In the genomic region with DNA sequence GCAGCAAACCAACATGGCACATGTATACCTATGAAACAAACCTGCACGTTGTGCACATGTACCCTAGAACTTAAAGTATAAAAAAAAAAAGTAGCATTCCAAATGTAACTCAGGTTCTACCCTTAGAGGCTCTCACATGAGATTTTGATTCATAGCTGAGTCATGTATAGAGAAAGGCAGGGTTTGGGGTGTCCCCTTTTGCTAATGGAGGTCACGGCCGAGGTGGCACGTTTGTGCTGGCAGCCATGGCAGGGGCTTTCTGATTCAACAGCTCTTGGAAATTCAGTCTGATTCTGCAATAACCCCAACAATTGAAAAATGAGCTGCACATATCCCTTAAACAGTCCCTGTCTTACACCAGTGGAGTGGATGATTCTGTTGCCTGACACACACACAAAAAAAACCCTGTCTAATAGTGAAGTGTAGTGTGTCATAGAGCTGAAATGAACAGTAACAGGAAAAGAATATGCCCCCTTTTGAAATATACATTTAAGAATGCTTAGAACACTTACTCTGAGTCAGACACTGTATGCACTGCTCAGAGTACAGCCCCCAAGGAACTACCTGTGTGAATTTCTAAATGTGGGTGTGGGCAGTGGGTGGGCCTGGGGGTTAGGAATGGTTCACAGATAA, we compare ENCODE assay signal across 9 cellular contexts. TPM values are rescaled to one million over a fixed set of nuclear protein-coding genes. Genes with fewer than 3 reads are reported as not detected.
DNase-seq lines count a peak whose midpoint lies in the region; ATAC-seq and TF ChIP-seq lines count a peak whose summit lies in the region.
"Had no signal": no experiment of that assay in that cellular context is flagged by ENCODE, and none has a peak within 500 bp of the region (broad histone marks: within the 10 kb centered on the region; RNA-seq: fewer than 3 reads in every experiment).

No MANE protein-coding gene starts in this region.

- CTCF ChIA-PET in activated CD4-positive, alpha-beta memory T cell treated with anti-CD3 and anti-CD28 coated beads, Interleukin-2, amount 10 ng/mL, durations not matched to agents 7 days and 5 days (lab: Charles Lee), result interaction anchor here (1.7 to 5.7 kb wide), 5 partner anchors 8 to 647 kb away, joined by 9 to 81 read pairs (median 32); no protein-coding TSS in a partner anchor

- peaks cover 34% of the 10 kb centered on the region for H3K4me1 Mint-ChIP-seq in activated CD4-positive, alpha-beta memory T cell treated with anti-CD3 and anti-CD28 coated beads, Interleukin-2, amount 10 ng/mL, durations not matched to agents 7 days and 5 days

- no peak for TF ChIP-seq POLR2A in spleen (IDR thresholded peaks at IDR 0.05)

- H3K36me3 Mint-ChIP-seq in activated CD4-positive, alpha-beta memory T cell treated with anti-CD3 and anti-CD28 coated beads, Interleukin-2, amount 10 ng/mL, durations not matched to agents 7 days and 5 days (ENCODE audit: low read depth), result peaks cover 2% of the 10 kb centered on the region

- no peaks in the 10 kb centered on the region for H3K27me3 ChIP-seq in spleen (replicated peaks in 1 of 7)

- H3K9me3 Mint-ChIP-seq in activated CD4-positive, alpha-beta memory T cell treated with anti-CD3 and anti-CD28 coated beads, Interleukin-2, amount 10 ng/mL, durations not matched to agents 7 days and 5 days, result no peaks in the 10 kb centered on the region

- ATAC-seq in GM19035 (IDR thresholded peaks at IDR 0.05; ENCODE audit: unreplicated experiment), result peak; percentile 78
- ATAC-seq in HG03039 (IDR thresholded peaks at IDR 0.05; ENCODE audit: unreplicated experiment), result peak; percentile 88

- no peak overlapping the region for H3K4me3 Mint-ChIP-seq in activated CD4-positive, alpha-beta memory T cell treated with anti-CD3 and anti-CD28 coated beads, Interleukin-2, amount 10 ng/mL, durations not matched to agents 7 days and 5 days

- DNase-seq in activated CD4-positive, alpha-beta memory T cell treated with anti-CD3 and anti-CD28 coated beads, Interleukin-2, amount 10 ng/mL, durations not matched to agents 7 days and 5 days, result peak; percentile 33
- DNase-seq in stimulated activated CD4-positive, alpha-beta T cell treated with anti-CD3 and anti-CD28 coated beads, Interleukin-4, amount 100 ng/mL, for 24 hours, result peak; percentile 63
- no peak for DNase-seq in CD1c-positive myeloid dendritic cell (ENCODE audit: extremely low spot score)
- no peak for DNase-seq in medulla oblongata (ENCODE audit: extremely low spot score)
- no peak for DNase-seq in NCI-H1105 treated with DMSO at 0.1 percent for 48 hours (lab: John Stamatoyannopoulos, UW)
- no peak for DNase-seq in spleen
- DNase-seq: NCI-H526 treated with DMSO at 0.1 percent for 48 hours had no signal

- POLR2A ChIA-PET in activated CD4-positive, alpha-beta memory T cell treated with anti-CD3 and anti-CD28 coated beads, Interleukin-2, amount 10 ng/mL, durations not matched to agents 7 days and 5 days (lab: Charles Lee), result interaction anchor here (0.6 to 3.4 kb wide), 4 partner anchors 8 to 1739 kb away, joined by 3 to 36 read pairs (median 4); no protein-coding TSS in a partner anchor

- no peak overlapping the region for H3K4me3 ChIP-seq in spleen

- no peak overlapping the region for H3K27ac ChIP-seq in spleen

- intact Hi-C loops in spleen (cut with DNase I; ENCODE audit: low total_unique reads), result loop anchor here (5.0 to 10.0 kb wide), 2 partner anchors 358 to 645 kb away; no protein-coding TSS in a partner anchor

- WGBS in spleen, 5 donors, result 62 to 71% (median 68%) methylated on average over 4 of the region's 4 CpGs

- no peaks in the 10 kb centered on the region for H3K36me3 ChIP-seq in spleen

- H3K9me3 ChIP-seq in spleen, result no peaks in the 10 kb centered on the region

- H3K4me1 ChIP-seq in spleen, result peaks cover 0 to 9% (median 0%) of the 10 kb centered on the region in 6 donors

- no peaks in the 10 kb centered on the region for H3K27me3 Mint-ChIP-seq in activated CD4-positive, alpha-beta memory T cell treated with anti-CD3 and anti-CD28 coated beads, Interleukin-2, amount 10 ng/mL, durations not matched to agents 7 days and 5 days

- no peak overlapping the region for H3K27ac Mint-ChIP-seq in activated CD4-positive, alpha-beta memory T cell treated with anti-CD3 and anti-CD28 coated beads, Interleukin-2, amount 10 ng/mL, durations not matched to agents 7 days and 5 days

- no peak for TF ChIP-seq CTCF in spleen (IDR thresholded peaks at IDR 0.05 in 8 of 11, conservative IDR thresholded peaks at IDR 0.05 in 3 of 11)

RNA-seq across cellular contexts. Expression of a gene that starts 40.4 kb away (rescaled TPM):
- total RNA-seq in activated CD4-positive, alpha-beta memory T cell treated with anti-CD3 and anti-CD28 coated beads, Interleukin-2, amount 10 ng/mL, durations not matched to agents 7 days and 5 days, result not detected
- total RNA-seq in spleen, result 10 to 100 TPM; 16.5 to 67.4 (median 32.0) TPM
- 1 to 10 TPM; 2.7 to 7.1 (median 3.2) TPM for polyA plus RNA-seq in spleen

Comparison
In these comparisons a context has a peak if more than half of its experiments do, and no peak if none do; other contexts are left out.
1. DNase-seq: peak in activated CD4-positive, alpha-beta memory T cell treated with anti-CD3 and anti-CD28 coated beads, Interleukin-2, amount 10 ng/mL, durations not matched to agents 7 days and 5 days (single experiment) and stimulated activated CD4-positive, alpha-beta T cell treated with anti-CD3 and anti-CD28 coated beads, Interleukin-4, amount 100 ng/mL, for 24 hours (single experiment); none in CD1c-positive myeloid dendritic cell (single experiment), medulla oblongata (single experiment), NCI-H1105 treated with DMSO at 0.1 percent for 48 hours (single experiment) and spleen (single experiment).
2. RNA of a gene that starts 40.4 kb away (total RNA-seq): 16.5 to 67.4 TPM in spleen; not detected in activated CD4-positive, alpha-beta memory T cell treated with anti-CD3 and anti-CD28 coated beads, Interleukin-2, amount 10 ng/mL, durations not matched to agents 7 days and 5 days; every median in the first group is over 10 times any median in the second.